Comparison of ENCODE assay signal across 21 cellular contexts in genomic region chr3:106093616-106094015, GRCh38.
DNase-seq lines count a peak whose midpoint lies in the region; ATAC-seq, FAIRE-seq and TF ChIP-seq lines count a peak whose summit lies in the region.
"Had no signal": no experiment of that assay in that cellular context is flagged by ENCODE, and none has a peak within 500 bp of the region (broad histone marks: within the 10 kb centered on the region; RNA-seq: fewer than 3 reads in every experiment).

No MANE protein-coding gene starts in this region.

- no peak overlapping the region for H3K4me3 Mint-ChIP-seq in activated naive CD4-positive, alpha-beta T cell treated with anti-CD3 and anti-CD28 coated beads, Interleukin-2, amount 50 U/mL, for 24 hours
- no peak overlapping the region for H3K4me3 Mint-ChIP-seq in activated naive CD4-positive, alpha-beta T cell treated with anti-CD3 and anti-CD28 coated beads for 36 hours
- H3K4me3 Mint-ChIP-seq in CD8-positive, alpha-beta memory T cell: no peak overlapping the region
- H3K4me3 Mint-ChIP-seq: B cell; CD4-positive, CD25-positive, alpha-beta regulatory T cell; CD8-positive, alpha-beta T cell had no signal

- no peaks in the 10 kb centered on the region for H3K36me3 Mint-ChIP-seq in activated naive CD4-positive, alpha-beta T cell treated with anti-CD3 and anti-CD28 coated beads, Interleukin-2, amount 50 U/mL, for 24 hours
- no peaks in the 10 kb centered on the region for H3K36me3 Mint-ChIP-seq in activated naive CD4-positive, alpha-beta T cell treated with anti-CD3 and anti-CD28 coated beads for 36 hours (ENCODE audit: low read depth)
- no peaks in the 10 kb centered on the region for H3K36me3 Mint-ChIP-seq in CD8-positive, alpha-beta memory T cell
- H3K36me3 Mint-ChIP-seq: CD4-positive, CD25-positive, alpha-beta regulatory T cell; CD8-positive, alpha-beta T cell had no signal

- H3K9ac ChIP-seq in mesenchymal stem cell (ENCODE audit: low read length): no peak overlapping the region
- H3K9ac ChIP-seq: BLaER1 had no signal

- H2BK15ac ChIP-seq in mesenchymal stem cell (ENCODE audit: low read depth, poor library complexity, severe bottlenecking): no peak overlapping the region

- no peak overlapping the region for H2BK5ac ChIP-seq in mesenchymal stem cell (ENCODE audit: low read depth, low read length, poor library complexity, severe bottlenecking)

- H3K27me3 ChIP-seq in bronchial epithelial cell (ENCODE audit: control insufficient read depth, insufficient read depth, low read length): no peaks in the 10 kb centered on the region
- no peaks in the 10 kb centered on the region for H3K27me3 ChIP-seq in mesenchymal stem cell (ENCODE audit: control insufficient read depth in 1 of 2, insufficient read depth in 1 of 2, low read length in 2 of 2)
- H3K27me3 ChIP-seq in CD8-positive, alpha-beta memory T cell (ENCODE audit: insufficient read depth, low read length, poor library complexity, severe bottlenecking): no peaks in the 10 kb centered on the region
- H3K27me3 ChIP-seq: BLaER1 had no signal

- H3K9me3 ChIP-seq in mesenchymal stem cell (ENCODE audit: control insufficient read depth, low read length): no peaks in the 10 kb centered on the region
- H3K9me3 ChIP-seq in CD8-positive, alpha-beta memory T cell (ENCODE audit: low read length): no peaks in the 10 kb centered on the region

- CTCF ChIA-PET in activated naive CD4-positive, alpha-beta T cell treated with anti-CD3 and anti-CD28 coated beads for 36 hours (lab: Charles Lee): no interaction called here
- CTCF ChIA-PET in CD8-positive, alpha-beta memory T cell (lab: Charles Lee): no interaction called here

- no peak overlapping the region for H2AFZ ChIP-seq in mesenchymal stem cell (ENCODE audit: low read depth, low read length)

- no peaks in the 10 kb centered on the region for H3K27me3 Mint-ChIP-seq in activated naive CD4-positive, alpha-beta T cell treated with anti-CD3 and anti-CD28 coated beads, Interleukin-2, amount 50 U/mL, for 24 hours
- H3K27me3 Mint-ChIP-seq in activated naive CD4-positive, alpha-beta T cell treated with anti-CD3 and anti-CD28 coated beads for 36 hours (ENCODE audit: low read depth): no peaks in the 10 kb centered on the region
- no peaks in the 10 kb centered on the region for H3K27me3 Mint-ChIP-seq in CD8-positive, alpha-beta memory T cell
- H3K27me3 Mint-ChIP-seq: B cell; CD4-positive, CD25-positive, alpha-beta regulatory T cell had no signal

- H3K27ac Mint-ChIP-seq in activated naive CD4-positive, alpha-beta T cell treated with anti-CD3 and anti-CD28 coated beads, Interleukin-2, amount 50 U/mL, for 24 hours: peak overlapping the region; percentile 14
- no peak overlapping the region for H3K27ac Mint-ChIP-seq in activated naive CD4-positive, alpha-beta T cell treated with anti-CD3 and anti-CD28 coated beads for 36 hours
- peak overlapping the region in 1 of 8 donors; percentile 83 for H3K27ac Mint-ChIP-seq in CD8-positive, alpha-beta memory T cell
- H3K27ac Mint-ChIP-seq: B cell; CD4-positive, CD25-positive, alpha-beta regulatory T cell; CD8-positive, alpha-beta T cell had no signal

- no peak overlapping the region for H4K8ac ChIP-seq in mesenchymal stem cell (ENCODE audit: low read length)

- H3K4ac ChIP-seq in mesenchymal stem cell (ENCODE audit: low read depth in 1 of 2, low read length in 2 of 2): no peak overlapping the region

- ATAC-seq in GM21717 (IDR thresholded peaks at IDR 0.05; ENCODE audit: unreplicated experiment): no peak
- ATAC-seq: CD8-positive, alpha-beta T cell; HCT116 had no signal

- FAIRE-seq in bronchial epithelial cell (lab: Jason Lieb, UNC): no peak
- FAIRE-seq: D721Med, GM12892 had no signal

- no peak for DNase-seq in activated naive CD4-positive, alpha-beta T cell treated with anti-CD3 and anti-CD28 coated beads for 36 hours
- DNase-seq in M059J (ENCODE audit: low read depth): peak; percentile 47
- peak; percentile 20 for DNase-seq in bronchial epithelial cell (ENCODE audit: low read depth)
- DNase-seq in mesenchymal stem cell: peak; percentile 79
- no peak for DNase-seq in CD8-positive, alpha-beta memory T cell
- no peak for DNase-seq in activated T-cell treated with anti-CD3 and anti-CD28 coated beads, Interleukin-2, amount 50 U/mL, for 48 hours
- DNase-seq: CD4-positive, CD25-positive, alpha-beta regulatory T cell; CD8-positive, alpha-beta T cell; DMS 273 treated with DMSO at 0.1 percent for 48 hours; DMS79; GOT3; H7 had no signal

- no peak overlapping the region for H3K18ac ChIP-seq in mesenchymal stem cell (ENCODE audit: low read depth in 1 of 2, low read length in 2 of 2)

- H4K91ac ChIP-seq in mesenchymal stem cell (ENCODE audit: low read length): no peak overlapping the region

- POLR2A ChIA-PET in CD8-positive, alpha-beta memory T cell (lab: Charles Lee): no interaction called here

- no peak overlapping the region for H2AK5ac ChIP-seq in mesenchymal stem cell (ENCODE audit: low read length, severe bottlenecking)

- TF ChIP-seq CTCF in bronchial epithelial cell (IDR thresholded peaks at IDR 0.05; ENCODE audit: insufficient read depth, low read length, severe bottlenecking): no peak

- H2BK120ac ChIP-seq in mesenchymal stem cell (ENCODE audit: low read depth, low read length): no peak overlapping the region

- no peaks in the 10 kb centered on the region for H3K79me1 ChIP-seq in mesenchymal stem cell (replicated peaks; ENCODE audit: low read length, poor library complexity, severe bottlenecking)

- no peak overlapping the region for H3K23ac ChIP-seq in mesenchymal stem cell (ENCODE audit: low read length in 2 of 2)

- peaks cover 15% of the 10 kb centered on the region for H3K4me1 Mint-ChIP-seq in activated naive CD4-positive, alpha-beta T cell treated with anti-CD3 and anti-CD28 coated beads, Interleukin-2, amount 50 U/mL, for 24 hours
- peaks cover 9% of the 10 kb centered on the region for H3K4me1 Mint-ChIP-seq in activated naive CD4-positive, alpha-beta T cell treated with anti-CD3 and anti-CD28 coated beads for 36 hours (ENCODE audit: low read depth)
- H3K4me1 Mint-ChIP-seq in CD8-positive, alpha-beta memory T cell: no peaks in the 10 kb centered on the region
- H3K4me1 Mint-ChIP-seq: B cell; CD4-positive, CD25-positive, alpha-beta regulatory T cell had no signal

- H2BK12ac ChIP-seq in mesenchymal stem cell (ENCODE audit: low read length in 2 of 2): no peak overlapping the region

- no peak overlapping the region for H3K27ac ChIP-seq in mesenchymal stem cell (ENCODE audit: low read length, poor library complexity, severe bottlenecking)
- H3K27ac ChIP-seq in CD8-positive, alpha-beta memory T cell (ENCODE audit: low read depth, low read length): no peak overlapping the region
- H3K27ac ChIP-seq: 22Rv1, BLaER1, C4-2B had no signal

- intact Hi-C loops in activated naive CD4-positive, alpha-beta T cell treated with anti-CD3 and anti-CD28 coated beads for 36 hours (cut with micrococcal nuclease): no loop called here

- H3K14ac ChIP-seq in mesenchymal stem cell (ENCODE audit: low read length in 2 of 2): no peak overlapping the region

- 40% methylated on average over 1 of the region's 3 CpGs for WGBS in mesenchymal stem cell

- H3K4me1 ChIP-seq in mesenchymal stem cell (ENCODE audit: control insufficient read depth, insufficient read depth, low read depth, low read length): no peaks in the 10 kb centered on the region
- no peaks in the 10 kb centered on the region for H3K4me1 ChIP-seq in CD8-positive, alpha-beta memory T cell (ENCODE audit: insufficient read depth, low read length)
- H3K4me1 ChIP-seq: BLaER1 had no signal

- H3K36me3 ChIP-seq in bronchial epithelial cell (ENCODE audit: control insufficient read depth, insufficient read depth, low read length) (no peaks in the 10 kb centered on the region), mesenchymal stem cell (ENCODE audit: control insufficient read depth in 1 of 2, insufficient read depth in 2 of 2, low read depth in 1 of 2, low read length in 2 of 2) (no peaks in the 10 kb centered on the region)
- H3K36me3 ChIP-seq in CD8-positive, alpha-beta memory T cell (ENCODE audit: insufficient read depth, low read length): no peaks in the 10 kb centered on the region
- H3K36me3 ChIP-seq: BLaER1 had no signal

- H3K9me3 Mint-ChIP-seq in activated naive CD4-positive, alpha-beta T cell treated with anti-CD3 and anti-CD28 coated beads, Interleukin-2, amount 50 U/mL, for 24 hours: no peaks in the 10 kb centered on the region
- peaks cover 4% of the 10 kb centered on the region for H3K9me3 Mint-ChIP-seq in activated naive CD4-positive, alpha-beta T cell treated with anti-CD3 and anti-CD28 coated beads for 36 hours
- no peaks in the 10 kb centered on the region for H3K9me3 Mint-ChIP-seq in CD8-positive, alpha-beta memory T cell

- H3K4me2 ChIP-seq in mesenchymal stem cell (ENCODE audit: low read length, poor library complexity, severe bottlenecking): no peak overlapping the region
- H3K4me2 ChIP-seq: BLaER1 had no signal

- no peak overlapping the region for H3K4me3 ChIP-seq in bronchial epithelial cell (ENCODE audit: low read depth, low read length)
- no peak overlapping the region for H3K4me3 ChIP-seq in mesenchymal stem cell (ENCODE audit: insufficient read depth in 1 of 2, low read depth in 1 of 2, low read length in 2 of 2)
- no peak overlapping the region for H3K4me3 ChIP-seq in CD8-positive, alpha-beta memory T cell (ENCODE audit: low read length)
- H3K4me3 ChIP-seq: BLaER1 had no signal

Comparison
In these comparisons a context has a peak if more than half of its experiments do, and no peak if none do; other contexts are left out.
1. DNase-seq: peak in M059J (single experiment), bronchial epithelial cell (single experiment) and mesenchymal stem cell (single experiment); none in activated naive CD4-positive, alpha-beta T cell treated with anti-CD3 and anti-CD28 coated beads for 36 hours (single experiment), CD8-positive, alpha-beta memory T cell (0 of 5) and activated T-cell treated with anti-CD3 and anti-CD28 coated beads, Interleukin-2, amount 50 U/mL, for 48 hours (0 of 2).